ENCODE assay signal across 10 cellular contexts in the genomic region with DNA sequence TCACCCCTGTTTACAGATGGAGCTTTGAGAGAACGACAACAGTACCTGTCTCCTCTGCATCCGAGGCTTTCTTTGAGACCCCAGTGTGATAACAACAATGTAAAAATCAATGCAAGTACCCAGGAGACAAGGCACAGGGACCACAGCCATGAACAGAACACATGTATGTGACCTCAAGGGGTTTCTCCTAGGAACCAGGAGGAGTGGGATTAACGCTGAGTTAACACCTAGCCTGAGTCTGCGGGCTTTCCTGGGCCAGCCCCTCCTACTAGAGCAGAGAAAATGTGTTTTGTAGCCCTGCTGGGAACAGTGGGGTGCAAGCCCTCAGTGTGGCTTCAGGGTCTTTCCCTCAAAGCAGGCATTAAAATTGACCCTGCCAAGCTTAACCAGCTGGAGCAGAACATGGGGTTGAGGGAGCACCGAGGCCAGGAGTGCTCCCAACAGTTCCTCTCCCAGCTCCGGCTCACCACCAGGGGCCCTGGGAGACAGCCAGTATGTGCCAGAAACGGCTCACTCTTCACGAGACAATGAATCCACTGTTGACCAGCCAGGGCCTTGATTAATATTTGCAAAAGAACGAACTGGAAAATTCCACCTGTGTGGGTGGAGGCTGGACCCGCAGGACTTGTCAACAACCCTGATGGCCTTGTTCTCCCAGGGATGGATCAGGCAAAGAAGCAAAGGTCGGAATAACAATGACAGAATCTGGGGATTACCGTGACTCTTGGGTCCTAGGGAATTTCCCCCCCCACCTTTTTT. TPM values are rescaled to one million over a fixed set of nuclear protein-coding genes. Genes with fewer than 3 reads are reported as not detected.
DNase-seq lines count a peak whose midpoint lies in the region; ATAC-seq and TF ChIP-seq lines count a peak whose summit lies in the region.
"Had no signal": no experiment of that assay in that cellular context is flagged by ENCODE, and none has a peak within 500 bp of the region (broad histone marks: within the 10 kb centered on the region; RNA-seq: fewer than 3 reads in every experiment).

No MANE protein-coding gene starts in this region.

- no peak overlapping the region for H3K4me3 ChIP-seq in left lung

- H3K4me1 Mint-ChIP-seq in activated naive CD4-positive, alpha-beta T cell treated with anti-CD3 and anti-CD28 coated beads for 36 hours (ENCODE audit: low read depth) = peaks cover 2% of the 10 kb centered on the region

- H3K27me3 Mint-ChIP-seq in activated naive CD4-positive, alpha-beta T cell treated with anti-CD3 and anti-CD28 coated beads for 36 hours (ENCODE audit: low read depth) = peaks cover 36% of the 10 kb centered on the region

- no peak for TF ChIP-seq CTCF in left lung (IDR thresholded peaks at IDR 0.05)

- peaks cover 0 to 24% of the 10 kb centered on the region in 2 donors for H3K4me1 ChIP-seq in left lung

- intact Hi-C loops in left lung (cut with DNase I) = no loop called here
- intact Hi-C loops in activated naive CD4-positive, alpha-beta T cell treated with anti-CD3 and anti-CD28 coated beads for 36 hours (cut with micrococcal nuclease) = no loop called here

- H3K27ac Mint-ChIP-seq in activated naive CD4-positive, alpha-beta T cell treated with anti-CD3 and anti-CD28 coated beads for 36 hours = no peak overlapping the region

- H3K36me3 Mint-ChIP-seq in activated naive CD4-positive, alpha-beta T cell treated with anti-CD3 and anti-CD28 coated beads for 36 hours (ENCODE audit: low read depth) = no peaks in the 10 kb centered on the region

- H3K27ac ChIP-seq in left lung = no peak overlapping the region

- H3K4me3 Mint-ChIP-seq in activated naive CD4-positive, alpha-beta T cell treated with anti-CD3 and anti-CD28 coated beads for 36 hours = no peak overlapping the region

- no peak for TF ChIP-seq RAD21 in Ishikawa (IDR thresholded peaks at IDR 0.05; ENCODE audit: low read depth)

- H3K9me3 ChIP-seq in left lung = no peaks in the 10 kb centered on the region

- ATAC-seq in left lung (peak; percentile 27), HG03139 (IDR thresholded peaks at IDR 0.05; ENCODE audit: unreplicated experiment) (no peak)

- peak; percentile 40 for DNase-seq in AG08396 (ENCODE audit: low spot score)
- DNase-seq in cerebellar cortex (ENCODE audit: low spot score) = peak; percentile 92
- DNase-seq in left lung = no peak
- DNase-seq in GM19238 (ENCODE audit: insufficient read length, low spot score) = no peak
- no peak for DNase-seq in activated naive CD4-positive, alpha-beta T cell treated with anti-CD3 and anti-CD28 coated beads for 36 hours
- DNase-seq in effector CD4-positive, alpha-beta T cell = no peak
- DNase-seq: DND-41; stimulated activated CD4-positive, alpha-beta T cell treated with anti-CD3 and anti-CD28 coated beads, Interleukin-2, amount 100 ng/mL, for 24 hours had no signal

- CTCF ChIA-PET in activated naive CD4-positive, alpha-beta T cell treated with anti-CD3 and anti-CD28 coated beads for 36 hours (lab: Charles Lee) = no interaction called here

- H3K9me3 Mint-ChIP-seq in activated naive CD4-positive, alpha-beta T cell treated with anti-CD3 and anti-CD28 coated beads for 36 hours = no peaks in the 10 kb centered on the region

- H3K36me3 ChIP-seq in left lung = no peaks in the 10 kb centered on the region

- no peak for TF ChIP-seq EP300 in Ishikawa (IDR thresholded peaks at IDR 0.05; ENCODE audit: borderline replicate concordance)

- peaks cover 0 to 40% of the 10 kb centered on the region in 2 donors for H3K27me3 ChIP-seq in left lung

TF ChIP-seq in Ishikawa, 13 proteins besides CTCF, POLR2A, EP300 and RAD21:
- TF ChIP-seq FOXM1 (IDR thresholded peaks at IDR 0.05; ENCODE audit: borderline replicate concordance, low read depth) (no peak), EGR1 (IDR thresholded peaks at IDR 0.05) (peak; percentile 63; the same call in 1 of the 2 replicates), TAF1 (IDR thresholded peaks at IDR 0.05; ENCODE audit: low read depth) (no peak), YY1 (IDR thresholded peaks at IDR 0.05; ENCODE audit: low read depth) (no peak), NFIC (IDR thresholded peaks at IDR 0.05) (peak; percentile 40; the same call in 1 of the 2 replicates)
- TF ChIP-seq, protein P1, sequence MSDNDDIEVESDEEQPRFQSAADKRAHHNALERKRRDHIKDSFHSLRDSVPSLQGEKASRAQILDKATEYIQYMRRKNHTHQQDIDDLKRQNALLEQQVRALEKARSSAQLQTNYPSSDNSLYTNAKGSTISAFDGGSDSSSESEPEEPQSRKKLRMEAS (IDR thresholded peaks at IDR 0.05) = peak; percentile 31; the same call in 1 of the 2 replicates

RNA-seq across cellular contexts. Expression of a gene that starts 3.6 kb away (rescaled TPM):
- 10 to 100 TPM in 1 of 2 donors, 1 to 10 TPM in 1; 4.9 to 11.4 TPM for total RNA-seq in left lung
- total RNA-seq in activated naive CD4-positive, alpha-beta T cell treated with anti-CD3 and anti-CD28 coated beads for 36 hours = under 1 TPM; 0.12 to 0.35 TPM

RNA-seq across cellular contexts. Expression of a gene that starts 3.8 kb away (rescaled TPM):
- total RNA-seq in left lung = 1 to 10 TPM; 5.5 to 7.4 TPM
- under 1 TPM; 0.14 to 0.15 TPM for total RNA-seq in activated naive CD4-positive, alpha-beta T cell treated with anti-CD3 and anti-CD28 coated beads for 36 hours

RNA-seq across cellular contexts. Expression of a gene that starts 39.3 kb away (rescaled TPM):
- 10 to 100 TPM; 26.1 to 31.7 TPM for total RNA-seq in left lung
- total RNA-seq in activated naive CD4-positive, alpha-beta T cell treated with anti-CD3 and anti-CD28 coated beads for 36 hours = 10 to 100 TPM; 29.8 to 30.3 TPM

RNA-seq across cellular contexts. Expression of a gene that starts 49.0 kb away (rescaled TPM):
- 10 to 100 TPM; 34.7 to 45.8 TPM for total RNA-seq in left lung
- total RNA-seq in activated naive CD4-positive, alpha-beta T cell treated with anti-CD3 and anti-CD28 coated beads for 36 hours = 10 to 100 TPM; 29.6 to 36.1 TPM

Comparison
In these comparisons a context has a peak if more than half of its experiments do, and no peak if none do; other contexts are left out.
1. DNase-seq: peak in AG08396 (single experiment) and cerebellar cortex (single experiment); none in left lung (0 of 2), GM19238 (single experiment), activated naive CD4-positive, alpha-beta T cell treated with anti-CD3 and anti-CD28 coated beads for 36 hours (single experiment) and effector CD4-positive, alpha-beta T cell (single experiment).
2. RNA of a gene that starts 3.6 kb away (total RNA-seq): 4.9 to 11.4 TPM in left lung; 0.12 to 0.35 TPM in activated naive CD4-positive, alpha-beta T cell treated with anti-CD3 and anti-CD28 coated beads for 36 hours; every median in the first group is over 4 times any median in the second.
3. RNA of a gene that starts 3.8 kb away (total RNA-seq): 5.5 to 7.4 TPM in left lung; 0.14 to 0.15 TPM in activated naive CD4-positive, alpha-beta T cell treated with anti-CD3 and anti-CD28 coated beads for 36 hours; every median in the first group is over 4 times any median in the second.